19 cellular contexts compared by ENCODE assay signal in genomic region chr11:15704064-15704463, GRCh38.
"Had no signal": no experiment of that assay in that cellular context is flagged by ENCODE, and none has a peak within 500 bp of the region (broad histone marks: within the 10 kb centered on the region; RNA-seq: fewer than 3 reads in every experiment).

No MANE protein-coding gene starts in this region.

- H3K9me3 ChIP-seq: gastrocnemius medialis, lower lobe of right lung, pancreas, thyroid gland, upper lobe of left lung, uterus had no signal

- H3K27ac ChIP-seq: coronary artery, gastrocnemius medialis, heart right ventricle, left lung, lower lobe of right lung, pancreas, thyroid gland, upper lobe of left lung, uterus had no signal

- H3K27me3 ChIP-seq: gastrocnemius medialis, heart right ventricle, left lung, pancreas, thyroid gland, upper lobe of left lung, uterus had no signal

- ATAC-seq: esophagus mucosa; gastrocnemius medialis; heart right ventricle; left lung; natural killer cell treated with Interleukin-12 subunit alpha and Interleukin-12 subunit beta and Interleukin-15 and Interleukin-18, amount 100 ng/mL, for 72 hours; right cardiac atrium; stimulated activated effector memory CD8-positive, alpha-beta T cell treated with anti-CD3 and anti-CD28 coated beads, Interleukin-12 subunit alpha, Interleukin-12 subunit beta, amount 100 ng/mL, for 72 hours had no signal

- H3K4me3 ChIP-seq: coronary artery, gastrocnemius medialis, heart right ventricle, left lung, lower lobe of right lung, pancreas, thyroid gland, upper lobe of left lung, uterus had no signal

- H3K4me1 ChIP-seq: left lung, lower lobe of right lung, uterus had no signal

- H3K36me3 ChIP-seq: gastrocnemius medialis, heart right ventricle, left lung, lower lobe of right lung, pancreas, thyroid gland, upper lobe of left lung, uterus had no signal

- DNase-seq: effector CD8-positive, alpha-beta T cell; gastrocnemius medialis; heart right ventricle; islet precursor cell; left lung; lower lobe of right lung; midbrain; occipital lobe; right cardiac atrium; stimulated activated CD4-positive, alpha-beta T cell treated with anti-CD3 and anti-CD28 coated beads, Interleukin-4, amount 100 ng/mL, for 1 hour; stimulated activated CD8-positive, alpha-beta memory T cell treated with anti-CD3 and anti-CD28 coated beads, Interleukin-4, amount 100 ng/mL, for 48 hours; thyroid gland; upper lobe of left lung; uterus had no signal
